In the genomic region with DNA sequence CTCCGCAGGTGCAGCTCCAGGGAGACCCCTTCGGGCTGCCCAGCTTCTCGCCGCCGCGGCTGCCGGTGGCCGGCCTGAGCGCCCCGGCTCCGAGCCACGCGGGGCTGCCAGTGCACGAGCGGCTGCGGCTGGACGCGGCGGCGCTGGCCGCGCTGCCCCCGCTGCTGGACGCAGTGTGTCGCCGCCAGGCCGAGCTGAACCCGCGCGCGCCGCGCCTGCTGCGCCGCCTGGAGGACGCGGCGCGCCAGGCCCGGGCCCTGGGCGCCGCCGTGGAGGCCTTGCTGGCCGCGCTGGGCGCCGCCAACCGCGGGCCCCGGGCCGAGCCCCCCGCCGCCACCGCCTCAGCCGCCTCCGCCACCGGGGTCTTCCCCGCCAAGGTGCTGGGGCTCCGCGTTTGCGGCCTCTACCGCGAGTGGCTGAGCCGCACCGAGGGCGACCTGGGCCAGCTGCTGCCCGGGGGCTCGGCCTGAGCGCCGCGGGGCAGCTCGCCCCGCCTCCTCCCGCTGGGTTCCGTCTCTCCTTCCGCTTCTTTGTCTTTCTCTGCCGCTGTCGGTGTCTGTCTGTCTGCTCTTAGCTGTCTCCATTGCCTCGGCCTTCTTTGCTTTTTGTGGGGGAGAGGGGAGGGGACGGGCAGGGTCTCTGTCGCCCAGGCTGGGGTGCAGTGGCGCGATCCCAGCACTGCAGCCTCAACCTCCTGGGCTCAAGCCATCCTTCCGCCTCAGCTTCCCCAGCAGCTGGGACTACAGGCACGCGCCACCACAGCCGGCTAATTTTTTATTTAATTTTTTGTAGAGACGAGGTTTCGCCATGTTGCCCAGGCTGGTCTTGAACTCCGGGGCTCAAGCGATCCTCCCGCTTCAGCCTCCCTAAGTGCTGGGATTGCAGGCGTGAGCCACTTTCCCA, we compare ENCODE assay signal across 8 cellular contexts. TPM values are rescaled to one million over a fixed set of nuclear protein-coding genes. Genes with fewer than 3 reads are reported as not detected.
DNase-seq lines count a peak whose midpoint lies in the region; ATAC-seq and TF ChIP-seq lines count a peak whose summit lies in the region.

No MANE protein-coding gene starts in this region.

- no peaks in the 10 kb centered on the region for H3K9me3 Mint-ChIP-seq in endothelial cell (ENCODE audit: unreplicated experiment)

- peak overlapping the region; percentile 33 for H3K4me3 ChIP-seq in mesendoderm (ENCODE audit: low read length)

- H3K18ac ChIP-seq in mesendoderm (ENCODE audit: low read length): peak overlapping the region; percentile 54

- no peak overlapping the region for H2AK5ac ChIP-seq in mesendoderm (ENCODE audit: low read length)

- no CpG with 5 or more reads among the region's 93 CpGs for WGBS in mesendoderm (ENCODE audit: extremely low coverage, insufficient coverage, low lambda C conversion rate)

- no peak overlapping the region for H2BK5ac ChIP-seq in mesendoderm (ENCODE audit: low read length)

- peak; percentile 78 for DNase-seq in ELR (ENCODE audit: low read depth)
- peak; percentile 78 for DNase-seq in NCI-H146 (lab: John Stamatoyannopoulos, UW)
- peak; percentile 89 for DNase-seq in activated CD8-positive, alpha-beta memory T cell treated with anti-CD3 and anti-CD28 coated beads for 24 hours
- DNase-seq in endothelial cell (ENCODE audit: low spot score): peak; percentile 84
- DNase-seq in mesendoderm: peak; percentile 66
- peak; percentile 72 for DNase-seq in stimulated activated naive CD8-positive, alpha-beta T cell treated with anti-CD3 and anti-CD28 coated beads, Interleukin-15, Interleukin-2, amounts not matched to agents 100 U/mL and 50 U/mL, for 24 hours

- no peak for TF ChIP-seq CTCF in endothelial cell (IDR thresholded peaks at IDR 0.05; ENCODE audit: unreplicated experiment)

- H3K4me2 ChIP-seq in mesendoderm (ENCODE audit: low read length): peak overlapping the region; percentile 66

- peak overlapping the region; percentile 92 for H3K4me3 Mint-ChIP-seq in endothelial cell (ENCODE audit: unreplicated experiment)

- no peaks in the 10 kb centered on the region for H3K79me1 ChIP-seq in mesendoderm (ENCODE audit: low read length)

- no peak overlapping the region for H2BK15ac ChIP-seq in mesendoderm (replicated peaks; ENCODE audit: low read depth)

- peak overlapping the region; percentile 89 for H3K27ac ChIP-seq in mesendoderm (ENCODE audit: low read depth, low read length)

- peak overlapping the region; percentile 56 for H3K23ac ChIP-seq in mesendoderm (ENCODE audit: low read length)

- no peaks in the 10 kb centered on the region for H3K79me2 ChIP-seq in mesendoderm (ENCODE audit: control insufficient read depth, insufficient read depth, low read length)

- peaks cover 4% of the 10 kb centered on the region for H3K27me3 Mint-ChIP-seq in endothelial cell (ENCODE audit: unreplicated experiment)

- peak overlapping the region; percentile 61 for H3K4ac ChIP-seq in mesendoderm (ENCODE audit: low read depth, low read length)

- H2BK120ac ChIP-seq in mesendoderm (ENCODE audit: low read depth, low read length): peak overlapping the region; percentile 51

- H3K4me1 ChIP-seq in mesendoderm (ENCODE audit: control insufficient read depth, low read depth, low read length): peaks cover 4% of the 10 kb centered on the region

- ATAC-seq in GM21619 (IDR thresholded peaks at IDR 0.05; ENCODE audit: unreplicated experiment) (peak; percentile 56), HG03342 (IDR thresholded peaks at IDR 0.05; ENCODE audit: unreplicated experiment) (no peak)
- peak; percentile 82 for ATAC-seq in stimulated activated naive CD8-positive, alpha-beta T cell treated with anti-CD3 and anti-CD28 coated beads, Interleukin-15, Interleukin-2, amounts not matched to agents 100 U/mL and 50 U/mL, for 24 hours

- H3K4me1 Mint-ChIP-seq in endothelial cell (ENCODE audit: unreplicated experiment): peaks cover 26% of the 10 kb centered on the region

- peak overlapping the region; percentile 96 for H3K56ac ChIP-seq in mesendoderm (ENCODE audit: low read length)

- no peaks in the 10 kb centered on the region for H3K27me3 ChIP-seq in mesendoderm (ENCODE audit: insufficient read depth, low read length, poor library complexity)

- H4K8ac ChIP-seq in mesendoderm (ENCODE audit: low read depth, low read length): no peak overlapping the region

- H3K27ac Mint-ChIP-seq in endothelial cell (ENCODE audit: unreplicated experiment): peak overlapping the region; percentile 98

- peaks cover 3% of the 10 kb centered on the region for H3K36me3 Mint-ChIP-seq in endothelial cell (ENCODE audit: low read depth, unreplicated experiment)

- H4K5ac ChIP-seq in mesendoderm (ENCODE audit: low read length): no peak overlapping the region

- no peaks in the 10 kb centered on the region for H3K36me3 ChIP-seq in mesendoderm (ENCODE audit: control insufficient read depth, insufficient read depth, low read length)

- peak overlapping the region; percentile 83 for H3K9ac ChIP-seq in mesendoderm (ENCODE audit: low read length)

RNA-seq across cellular contexts. Expression of gene CTF1, which starts 5.9 kb away (rescaled TPM):
- total RNA-seq in endothelial cell (ENCODE audit: unreplicated experiment): 3.4 TPM
- polyA plus RNA-seq in mesendoderm (2013, experiment 1 of 2): 1.7 TPM
- polyA plus RNA-seq in mesendoderm (2013, experiment 2 of 2): 1.6 TPM

RNA-seq across cellular contexts. Expression of gene BCL7C, which starts 8.4 kb away (rescaled TPM):
- 53.9 TPM for total RNA-seq in endothelial cell (ENCODE audit: unreplicated experiment)
- 24.5 TPM for polyA plus RNA-seq in mesendoderm (2013, experiment 1 of 2)
- polyA plus RNA-seq in mesendoderm (2013, experiment 2 of 2): 23.1 TPM

RNA-seq across cellular contexts. Expression of gene FBXL19, which starts 21.1 kb away (rescaled TPM):
- 117 TPM for total RNA-seq in endothelial cell (ENCODE audit: unreplicated experiment)
- polyA plus RNA-seq in mesendoderm (2013, experiment 1 of 2): 46.9 TPM
- 47.5 TPM for polyA plus RNA-seq in mesendoderm (2013, experiment 2 of 2)

RNA-seq across cellular contexts. Expression of gene ORAI3, which starts 46.5 kb away (rescaled TPM):
- 42.9 TPM for total RNA-seq in endothelial cell (ENCODE audit: unreplicated experiment)
- polyA plus RNA-seq in mesendoderm (2013, experiment 1 of 2): 3.6 TPM
- 3.5 TPM for polyA plus RNA-seq in mesendoderm (2013, experiment 2 of 2)

RNA-seq across cellular contexts. Expression of gene SETD1A, which starts 55.2 kb away (rescaled TPM):
- total RNA-seq in endothelial cell (ENCODE audit: unreplicated experiment): 23.4 TPM
- 27.7 TPM for polyA plus RNA-seq in mesendoderm (2013, experiment 1 of 2)
- polyA plus RNA-seq in mesendoderm (2013, experiment 2 of 2): 25.3 TPM
